1 cellular context compared by ENCODE assay signal in the genomic region with DNA sequence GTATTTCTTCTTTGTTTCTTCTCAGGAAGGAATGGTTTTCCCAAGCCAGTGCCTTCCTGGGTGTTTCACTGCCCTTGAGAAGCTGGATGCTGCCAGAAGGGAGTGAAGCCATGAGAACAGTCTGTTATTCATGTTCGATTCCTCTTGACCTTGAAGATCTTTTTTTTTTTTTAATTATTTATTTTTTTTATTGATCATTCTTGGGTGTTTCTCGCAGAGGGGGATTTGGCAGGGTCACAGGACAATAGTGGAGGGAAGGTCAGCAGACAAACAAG. TPM values are rescaled to one million over a fixed set of nuclear protein-coding genes. Genes with fewer than 3 reads are reported as not detected.
"Had no signal": no experiment of that assay in that cellular context is flagged by ENCODE, and none has a peak within 500 bp of the region (broad histone marks: within the 10 kb centered on the region; RNA-seq: fewer than 3 reads in every experiment).

No MANE protein-coding gene starts in this region.

RNA-seq across cellular contexts. Expression of a gene that starts 45.7 kb away (rescaled TPM):
- total RNA-seq: ascending aorta had no signal
